16 cellular contexts compared by ENCODE assay signal in the genomic region with DNA sequence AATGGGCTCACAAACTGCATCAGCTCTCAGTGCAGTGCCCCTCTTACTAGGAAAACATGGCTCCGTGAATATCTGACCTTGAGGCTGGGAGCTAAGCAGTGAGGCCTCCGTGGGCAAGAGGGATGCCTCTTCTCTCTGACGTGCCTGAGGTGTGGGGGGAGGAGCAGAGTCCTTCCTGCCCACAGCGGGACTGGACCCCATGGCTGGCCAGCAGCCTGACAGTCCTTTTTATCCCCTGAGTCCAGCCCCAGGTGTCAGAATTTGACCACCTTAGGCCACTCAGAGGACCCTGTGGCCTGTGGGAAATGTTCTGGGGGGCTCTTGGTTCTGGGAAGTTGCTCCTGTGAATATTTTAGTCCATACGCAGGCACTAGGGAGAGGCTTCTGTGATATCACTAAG. TPM values are rescaled to one million over a fixed set of nuclear protein-coding genes. Genes with fewer than 3 reads are reported as not detected.
"Had no signal": no experiment of that assay in that cellular context is flagged by ENCODE, and none has a peak within 500 bp of the region (broad histone marks: within the 10 kb centered on the region; RNA-seq: fewer than 3 reads in every experiment).

No MANE protein-coding gene starts in this region.

- H3K27ac ChIP-seq: epithelial cell of prostate, foreskin keratinocyte, left lung, neutrophil, parathyroid adenoma, VCaP had no signal

- H3K9ac ChIP-seq: parathyroid adenoma had no signal

- H3K36me3 ChIP-seq: left lung, neutrophil had no signal

- H3K9me3 ChIP-seq: left lung, neutrophil had no signal

- ATAC-seq: foreskin keratinocyte; left lung; naive thymus-derived CD8-positive, alpha-beta T cell; stimulated activated naive CD8-positive, alpha-beta T cell treated with anti-CD3 and anti-CD28 coated beads, Interleukin-15, amount 100 ng/mL, for 72 hours had no signal

- H3K27me3 ChIP-seq: foreskin keratinocyte, left lung, neutrophil had no signal

- H3K4me3 ChIP-seq: left lung had no signal

- DNase-seq: activated CD4-positive, alpha-beta T cell treated with anti-CD3 and anti-CD28 coated beads for 1 hour; amniotic stem cell; caudate nucleus; foreskin keratinocyte; kidney; left lung; naive thymus-derived CD8-positive, alpha-beta T cell; retina; stimulated activated naive CD8-positive, alpha-beta T cell treated with anti-CD3 and anti-CD28 coated beads, Interleukin-15, amount 100 ng/mL, for 72 hours; SW 1271; T-helper 2 cell had no signal

- H3K4me1 ChIP-seq: foreskin keratinocyte, parathyroid adenoma had no signal

RNA-seq across cellular contexts. Expression of a gene that starts 23.5 kb away (rescaled TPM):
- total RNA-seq: activated CD8-positive, alpha-beta memory T cell treated with anti-CD3 and anti-CD28 coated beads for 36 hours; naive thymus-derived CD8-positive, alpha-beta T cell had no signal
- polyA plus RNA-seq: naive thymus-derived CD8-positive, alpha-beta T cell had no signal
